Comparison of ENCODE assay signal across 21 cellular contexts in the genomic region with DNA sequence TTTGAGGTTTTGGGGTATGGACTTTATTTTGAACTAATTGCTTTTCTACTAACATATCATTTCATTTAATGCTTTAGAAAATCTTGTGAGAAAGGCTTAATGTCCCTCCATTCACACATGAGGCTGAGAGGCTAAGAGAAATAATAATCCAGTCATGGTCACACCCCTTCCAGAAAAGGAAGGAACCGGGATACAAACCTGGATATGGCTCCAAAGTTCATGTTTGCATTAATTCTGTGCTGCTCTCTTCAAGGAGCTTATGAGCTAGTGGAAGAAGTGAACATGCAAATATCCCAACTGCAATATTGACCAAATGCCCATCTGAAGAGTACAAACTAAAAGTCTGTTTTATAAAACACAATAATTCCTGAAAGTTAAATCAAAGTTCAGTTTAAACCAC.
A peak's percentile ranks its signal among the peaks of the same experiment; 100 is the strongest.
DNase-seq lines count a peak whose midpoint lies in the region; ATAC-seq and TF ChIP-seq lines count a peak whose summit lies in the region.
"Had no signal": no experiment of that assay in that cellular context is flagged by ENCODE, and none has a peak within 500 bp of the region (broad histone marks: within the 10 kb centered on the region; RNA-seq: fewer than 3 reads in every experiment).

No MANE protein-coding gene starts in this region.

- H3K27ac ChIP-seq in colonic mucosa (peak overlapping the region; percentile 59), transverse colon (peak overlapping the region; percentile 47 to 63 (median 58))
- H3K27ac ChIP-seq: A549; BLaER1 treated with 17β-estradiol and CSF1 and Interleukin-3, amounts not matched to agents 10 nM and 100 nM had no signal

- peak; percentile 99 for ATAC-seq in mucosa of descending colon
- ATAC-seq in activated T-helper 17 cell treated with anti-CD3 and anti-CD28 coated beads, Interleukin-2, amount 50 U/mL, for 72 hours (replicated peaks) = no peak
- ATAC-seq: A549, GM23338 had no signal

- H3K4me1 ChIP-seq in colonic mucosa = no peaks in the 10 kb centered on the region
- H3K4me1 ChIP-seq in mucosa of descending colon (ENCODE audit: low read depth) = peaks cover 8% of the 10 kb centered on the region
- peaks cover 0 to 18% (median 13%) of the 10 kb centered on the region in 4 donors for H3K4me1 ChIP-seq in transverse colon
- H3K4me1 ChIP-seq: A549; BE2C; BLaER1 treated with 17β-estradiol and CSF1 and Interleukin-3, amounts not matched to agents 10 nM and 100 nM; Caco-2; HAP-1 had no signal

- H3K9me3 Mint-ChIP-seq in activated T-helper 17 cell treated with anti-CD3 and anti-CD28 coated beads, Interleukin-2, amount 50 U/mL, for 72 hours = no peaks in the 10 kb centered on the region
- H3K9me3 Mint-ChIP-seq: GM23338, HFFc6 had no signal

- H3K27me3 Mint-ChIP-seq in activated T-helper 17 cell treated with anti-CD3 and anti-CD28 coated beads, Interleukin-2, amount 50 U/mL, for 72 hours = no peaks in the 10 kb centered on the region
- H3K27me3 Mint-ChIP-seq: CD4-positive, alpha-beta memory T cell had no signal

- WGBS in transverse colon (ENCODE audit: low coverage in 1 of 2), 2 donors = 33 to 50% methylated on average over 1 of the region's 1 CpG

- in situ Hi-C loops in transverse colon (cut with MboI; ENCODE audit: low pct_ligation_motif_present in 1 of 4, low pct_unique_long_range_greater_than_20kb in 1 of 4, low sequenced_read_pairs in 3 of 4) = no loop called here

- H3K36me3 ChIP-seq in colonic mucosa (no peaks in the 10 kb centered on the region), mucosa of descending colon (ENCODE audit: low read depth) (no peaks in the 10 kb centered on the region), transverse colon (no peaks in the 10 kb centered on the region)
- H3K36me3 ChIP-seq: BE2C; BLaER1 treated with 17β-estradiol and CSF1 and Interleukin-3, amounts not matched to agents 10 nM and 100 nM; HAP-1 had no signal

- TF ChIP-seq POLR2A in transverse colon (IDR thresholded peaks at IDR 0.05) = no peak

- DNase-seq in DMS53 treated with DMSO at 0.1 percent for 48 hours (lab: John Stamatoyannopoulos, UW; ENCODE audit: unreplicated experiment) (peak; percentile 3), colonic mucosa (peak; percentile 51), mucosa of descending colon (peak in 1 of 3 donors; percentile 60), transverse colon (no peak), foreskin fibroblast (no peak)
- no peak for DNase-seq in activated CD4-positive, alpha-beta T cell treated with anti-CD3 and anti-CD28 coated beads for 4 hours
- DNase-seq: 8988T; ACHN; AML-193; BE2C; Caco-2; CD4-positive, alpha-beta memory T cell; DMS153; DMS79 treated with DMSO at 0.1 percent for 48 hours; GF-D8; HFFc6 had no signal

- intact Hi-C loops in colonic mucosa (cut with DNase I) = no loop called here
- intact Hi-C loops in mucosa of descending colon (cut with DNase I, micrococcal nuclease) = no loop called here
- intact Hi-C loops in transverse colon (cut with DNase I; ENCODE audit: low total_unique reads) = loop anchor here (2.0 kb wide), 1 partner anchor 60 kb away; no protein-coding TSS in a partner anchor

- no peak overlapping the region for H3K4me3 Mint-ChIP-seq in activated T-helper 17 cell treated with anti-CD3 and anti-CD28 coated beads, Interleukin-2, amount 50 U/mL, for 72 hours
- H3K4me3 Mint-ChIP-seq: CD4-positive, alpha-beta memory T cell; GM23338; HFFc6 had no signal

- no peak for TF ChIP-seq EP300 in transverse colon (IDR thresholded peaks at IDR 0.05; ENCODE audit: low read depth)

- H3K4me3 ChIP-seq in colonic mucosa = no peak overlapping the region
- no peak overlapping the region for H3K4me3 ChIP-seq in mucosa of descending colon
- H3K4me3 ChIP-seq in transverse colon = no peak overlapping the region
- H3K4me3 ChIP-seq in foreskin fibroblast (ENCODE audit: low read depth in 1 of 2, low read length in 2 of 2) = no peak overlapping the region
- H3K4me3 ChIP-seq: A549; BLaER1 treated with 17β-estradiol and CSF1 and Interleukin-3, amounts not matched to agents 10 nM and 100 nM; GM23338; HAP-1 had no signal

- H3K9ac ChIP-seq in colonic mucosa (ENCODE audit: low read depth in 2 of 2, low read length in 2 of 2) = no peak overlapping the region
- H3K9ac ChIP-seq: BLaER1 treated with 17β-estradiol and CSF1 and Interleukin-3, amounts not matched to agents 10 nM and 100 nM had no signal

- no peaks in the 10 kb centered on the region for H3K4me1 Mint-ChIP-seq in activated T-helper 17 cell treated with anti-CD3 and anti-CD28 coated beads, Interleukin-2, amount 50 U/mL, for 72 hours
- H3K4me1 Mint-ChIP-seq: CD4-positive, alpha-beta memory T cell; GM23338 had no signal

- H3K27me3 ChIP-seq in colonic mucosa = no peaks in the 10 kb centered on the region
- no peaks in the 10 kb centered on the region for H3K27me3 ChIP-seq in transverse colon
- H3K27me3 ChIP-seq: BE2C; BLaER1 treated with 17β-estradiol and CSF1 and Interleukin-3, amounts not matched to agents 10 nM and 100 nM had no signal

- H3K9me3 ChIP-seq in colonic mucosa (no peaks in the 10 kb centered on the region), mucosa of descending colon (no peaks in the 10 kb centered on the region), transverse colon (no peaks in the 10 kb centered on the region)
- H3K9me3 ChIP-seq: A549; BE2C; BLaER1 treated with 17β-estradiol and CSF1 and Interleukin-3, amounts not matched to agents 10 nM and 100 nM; Caco-2; HAP-1 had no signal

- TF ChIP-seq CTCF in colonic mucosa (IDR thresholded peaks at IDR 0.05) (no peak), mucosa of descending colon (IDR thresholded peaks at IDR 0.05) (no peak), transverse colon (IDR thresholded peaks at IDR 0.05) (no peak), foreskin fibroblast (IDR thresholded peaks at IDR 0.05; ENCODE audit: low read depth, low read length) (no peak)

- H3K36me3 Mint-ChIP-seq in activated T-helper 17 cell treated with anti-CD3 and anti-CD28 coated beads, Interleukin-2, amount 50 U/mL, for 72 hours (ENCODE audit: low read depth) = no peaks in the 10 kb centered on the region
- H3K36me3 Mint-ChIP-seq: CD4-positive, alpha-beta memory T cell had no signal

- H3K27ac Mint-ChIP-seq in activated T-helper 17 cell treated with anti-CD3 and anti-CD28 coated beads, Interleukin-2, amount 50 U/mL, for 72 hours = no peak overlapping the region
- H3K27ac Mint-ChIP-seq: CD4-positive, alpha-beta memory T cell; GM23338; HFFc6 had no signal

Comparison
In these comparisons a context has a peak if more than half of its experiments do, and no peak if none do; other contexts are left out.
1. DNase-seq: peak in DMS53 treated with DMSO at 0.1 percent for 48 hours (single experiment) and colonic mucosa (single experiment); none in transverse colon (single experiment), activated CD4-positive, alpha-beta T cell treated with anti-CD3 and anti-CD28 coated beads for 4 hours (0 of 2) and foreskin fibroblast (0 of 2).